ENCODE assay signal across 11 cellular contexts in the genomic region with DNA sequence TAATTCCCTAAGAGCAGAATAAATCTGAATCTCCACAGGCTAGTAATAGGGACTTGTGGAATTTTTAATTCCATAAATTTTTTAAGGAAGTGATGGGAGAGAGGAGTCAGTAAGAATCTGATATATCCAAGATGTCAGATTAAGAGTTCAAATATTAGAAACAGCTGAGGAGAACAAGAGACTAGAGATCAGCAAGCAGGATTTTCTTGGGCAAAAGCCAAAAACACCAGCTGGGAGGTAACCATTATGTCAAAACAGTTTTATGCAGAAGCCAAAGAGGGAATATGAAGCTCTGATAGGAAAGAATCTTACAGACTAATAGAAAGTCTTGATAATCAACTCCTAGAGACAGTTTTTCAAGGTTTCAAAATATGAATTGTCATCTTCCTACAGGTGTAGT.
DNase-seq lines count a peak whose midpoint lies in the region; ATAC-seq and TF ChIP-seq lines count a peak whose summit lies in the region.
"Had no signal": no experiment of that assay in that cellular context is flagged by ENCODE, and none has a peak within 500 bp of the region (broad histone marks: within the 10 kb centered on the region; RNA-seq: fewer than 3 reads in every experiment).

No MANE protein-coding gene starts in this region.

- H3K4me3 ChIP-seq in left ventricle myocardium inferior = no peak overlapping the region
- H3K4me3 ChIP-seq in fibroblast of lung (replicated peaks in 1 of 4; ENCODE audit: control extremely low read depth in 1 of 4, insufficient read depth in 1 of 4, low read depth in 3 of 4, low read length in 4 of 4) = peak overlapping the region in 2 of 4 experiments; percentile 13 to 15

- peaks cover 0 to 2% of the 10 kb centered on the region in 2 donors for H3K36me3 Mint-ChIP-seq in activated T-cell treated with anti-CD3 and anti-CD28 coated beads, Interleukin-2, amount 50 U/mL, for 72 hours (ENCODE audit: insufficient read depth in 2 of 2)
- H3K36me3 Mint-ChIP-seq in effector memory CD8-positive, alpha-beta T cell (ENCODE audit: insufficient read depth) = no peaks in the 10 kb centered on the region

- no peaks in the 10 kb centered on the region for H3K9me3 Mint-ChIP-seq in activated T-cell treated with anti-CD3 and anti-CD28 coated beads, Interleukin-2, amount 50 U/mL, for 72 hours
- H3K9me3 Mint-ChIP-seq in effector memory CD8-positive, alpha-beta T cell = no peaks in the 10 kb centered on the region

- no peaks in the 10 kb centered on the region for H3K27me3 ChIP-seq in left ventricle myocardium inferior (ENCODE audit: low read depth)
- no peaks in the 10 kb centered on the region for H3K27me3 ChIP-seq in fibroblast of lung (ENCODE audit: control insufficient read depth, insufficient read depth, low read length)

- H3K9me3 ChIP-seq in left ventricle myocardium inferior (replicated peaks) (peaks cover 9% of the 10 kb centered on the region), fibroblast of lung (ENCODE audit: control insufficient read depth, insufficient read depth, low read depth, low read length) (no peaks in the 10 kb centered on the region)

- no peak overlapping the region for H3K27ac ChIP-seq in left ventricle myocardium inferior (replicated peaks)
- H3K27ac ChIP-seq in fibroblast of lung (ENCODE audit: insufficient read depth, low read length) = no peak overlapping the region

- H3K4me2 ChIP-seq in fibroblast of lung (ENCODE audit: extremely low read depth, insufficient read depth, low read length) = peak overlapping the region; percentile 23

- peak; percentile 72 for ATAC-seq in Right ventricle myocardium inferior
- no peak for ATAC-seq in activated T-cell treated with anti-CD3 and anti-CD28 coated beads, Interleukin-2, amount 50 U/mL, for 72 hours (replicated peaks in 1 of 2)
- ATAC-seq in HG02970 (IDR thresholded peaks at IDR 0.05; ENCODE audit: low FRiP score, unreplicated experiment) = no peak
- ATAC-seq in effector memory CD8-positive, alpha-beta T cell (replicated peaks) = no peak

- H3K27me3 Mint-ChIP-seq in activated T-cell treated with anti-CD3 and anti-CD28 coated beads, Interleukin-2, amount 50 U/mL, for 72 hours (ENCODE audit: low read depth) = no peaks in the 10 kb centered on the region
- no peaks in the 10 kb centered on the region for H3K27me3 Mint-ChIP-seq in effector memory CD8-positive, alpha-beta T cell

- DNase-seq in Right ventricle myocardium inferior (ENCODE audit: missing footprints) = no peak
- DNase-seq in left ventricle myocardium inferior = no peak
- DNase-seq in NCI-H748 (lab: John Stamatoyannopoulos, UW; ENCODE audit: unreplicated experiment) = peak; percentile 75
- peak; percentile 57 to 93 for DNase-seq in fibroblast of lung (ENCODE audit: low read depth in 2 of 2)
- DNase-seq in ureter (ENCODE audit: low spot score) = peak; percentile 54
- no peak for DNase-seq in activated T-cell treated with anti-CD3 and anti-CD28 coated beads, Interleukin-2, amount 50 U/mL, for 72 hours
- DNase-seq in effector memory CD8-positive, alpha-beta T cell = no peak
- DNase-seq: caudate nucleus, nephron progenitor cell had no signal

- no peaks in the 10 kb centered on the region for H4K20me1 ChIP-seq in fibroblast of lung (ENCODE audit: control insufficient read depth, extremely low read depth, insufficient read depth, low read length)

- H3K4me1 Mint-ChIP-seq in activated T-cell treated with anti-CD3 and anti-CD28 coated beads, Interleukin-2, amount 50 U/mL, for 72 hours (ENCODE audit: low read depth) = peaks cover 7% of the 10 kb centered on the region
- H3K4me1 Mint-ChIP-seq in effector memory CD8-positive, alpha-beta T cell (ENCODE audit: low read depth in 2 of 2) = no peaks in the 10 kb centered on the region
- H3K4me1 Mint-ChIP-seq: B cell had no signal

- no peaks in the 10 kb centered on the region for H3K79me2 ChIP-seq in fibroblast of lung (ENCODE audit: control insufficient read depth, insufficient read depth, low read length)

- intact Hi-C loops in Right ventricle myocardium inferior (cut with DNase I) = no loop called here
- intact Hi-C loops in left ventricle myocardium inferior (cut with micrococcal nuclease) = no loop called here

- H3K27ac Mint-ChIP-seq in activated T-cell treated with anti-CD3 and anti-CD28 coated beads, Interleukin-2, amount 50 U/mL, for 72 hours = no peak overlapping the region
- no peak overlapping the region for H3K27ac Mint-ChIP-seq in effector memory CD8-positive, alpha-beta T cell
- H3K27ac Mint-ChIP-seq: B cell, nephron progenitor cell had no signal

- no peak overlapping the region for H3K9ac ChIP-seq in fibroblast of lung (ENCODE audit: insufficient read depth, low read length)

- H2AFZ ChIP-seq in fibroblast of lung (ENCODE audit: low read length) = no peak overlapping the region

- H3K4me1 ChIP-seq in left ventricle myocardium inferior (peaks cover 5% of the 10 kb centered on the region), fibroblast of lung (ENCODE audit: control insufficient read depth, extremely low read depth, insufficient read depth, low read length) (no peaks in the 10 kb centered on the region)

- H3K36me3 ChIP-seq in left ventricle myocardium inferior (no peaks in the 10 kb centered on the region), fibroblast of lung (ENCODE audit: control insufficient read depth, insufficient read depth, low read length) (no peaks in the 10 kb centered on the region)

- TF ChIP-seq CTCF in left ventricle myocardium inferior (IDR thresholded peaks at IDR 0.05; ENCODE audit: borderline replicate concordance) = no peak
- no peak for TF ChIP-seq CTCF in fibroblast of lung (conservative IDR thresholded peaks at IDR 0.05 in 1 of 2, IDR thresholded peaks at IDR 0.05 in 1 of 2; ENCODE audit: low read depth in 1 of 2, low read length in 2 of 2)

- no peak overlapping the region for H3K4me3 Mint-ChIP-seq in activated T-cell treated with anti-CD3 and anti-CD28 coated beads, Interleukin-2, amount 50 U/mL, for 72 hours
- no peak overlapping the region for H3K4me3 Mint-ChIP-seq in effector memory CD8-positive, alpha-beta T cell
- H3K4me3 Mint-ChIP-seq: B cell, nephron progenitor cell had no signal

Comparison
In these comparisons a context has a peak if more than half of its experiments do, and no peak if none do; other contexts are left out.
1. DNase-seq: peak in NCI-H748 (single experiment), fibroblast of lung (2 of 2) and ureter (single experiment); none in Right ventricle myocardium inferior (single experiment), left ventricle myocardium inferior (single experiment), activated T-cell treated with anti-CD3 and anti-CD28 coated beads, Interleukin-2, amount 50 U/mL, for 72 hours (0 of 2) and effector memory CD8-positive, alpha-beta T cell (0 of 3).